Comparison of ENCODE assay signal across 28 cellular contexts in the genomic region with DNA sequence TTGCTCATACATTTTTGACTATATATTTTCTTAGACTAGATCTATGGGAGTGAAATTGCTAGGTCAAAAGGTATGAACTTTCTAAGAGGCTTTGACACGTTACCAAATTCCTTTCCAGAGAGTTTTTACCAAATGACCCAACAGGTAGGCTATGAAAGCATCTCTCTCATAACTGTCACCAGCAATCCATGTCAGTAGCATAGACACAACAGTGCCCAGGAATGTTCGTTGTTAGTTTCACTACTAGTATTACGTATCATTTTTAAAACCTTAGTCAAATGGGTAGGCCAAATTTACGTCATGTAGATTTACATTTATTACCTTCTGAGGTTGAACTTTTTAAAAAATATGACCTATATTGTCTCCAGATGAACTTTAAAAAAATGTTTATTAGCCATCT.
DNase-seq lines count a peak whose midpoint lies in the region; ATAC-seq and TF ChIP-seq lines count a peak whose summit lies in the region.
"Had no signal": no experiment of that assay in that cellular context is flagged by ENCODE, and none has a peak within 500 bp of the region (broad histone marks: within the 10 kb centered on the region; RNA-seq: fewer than 3 reads in every experiment).

No MANE protein-coding gene starts in this region.

- H3K36me3 ChIP-seq in osteoblast (ENCODE audit: insufficient read depth, low read length): no peaks in the 10 kb centered on the region

- H3K4me1 ChIP-seq in osteoblast (ENCODE audit: insufficient read depth, low read length): no peaks in the 10 kb centered on the region

- H3K79me2 ChIP-seq in osteoblast (ENCODE audit: insufficient read depth, low read length): no peaks in the 10 kb centered on the region

- DNase-seq in osteoblast (ENCODE audit: insufficient read length, low spot score, missing footprints) (peak; percentile 56), HK-2 (ENCODE audit: unreplicated experiment) (no peak)
- no peak for DNase-seq in activated effector memory CD4-positive, alpha-beta T cell treated with anti-CD3 and anti-CD28 coated beads, Interleukin-2, amount 50 U/mL, for 16 hours
- DNase-seq in central memory CD4-positive, alpha-beta T cell: no peak
- DNase-seq: activated CD4-positive, alpha-beta T cell treated with anti-CD3 and anti-CD28 coated beads, Interleukin-2, amount 10 ng/mL, durations not matched to agents 24 days and 14 days; activated naive CD4-positive, alpha-beta T cell treated with anti-CD3 and anti-CD28 coated beads, Interleukin-2, amount 10 ng/mL, durations not matched to agents 7 days and 5 days; activated T-cell treated with anti-CD3 and anti-CD28 coated beads, Interleukin-2, amount 50 U/mL, for 4 hours; amygdala; DMS79; GDM1; hippocampal formation; mesendoderm; NCI-H1048; NCI-H187 treated with DMSO at 0.1 percent for 48 hours; NCI-H2171 treated with DMSO at 0.1 percent for 48 hours; NCI-H526; posterior cingulate gyrus; right cardiac atrium; SHP77 treated with DMSO at 0.1 percent for 48 hours; stimulated activated CD4-positive, alpha-beta T cell treated with anti-CD3 and anti-CD28 coated beads, Interleukin-4, amount 100 ng/mL, for 1 hour; substantia nigra; T-helper 9 cell had no signal

- H2AFZ ChIP-seq in osteoblast (ENCODE audit: low read length): no peak overlapping the region

- TF ChIP-seq CTCF in osteoblast (IDR thresholded peaks at IDR 0.05; ENCODE audit: extremely low read depth, low read depth, low read length): no peak

- H3K27me3 ChIP-seq in osteoblast (ENCODE audit: insufficient read depth, low read length): no peaks in the 10 kb centered on the region

- H3K9me3 ChIP-seq in osteoblast (ENCODE audit: low read depth, low read length): no peaks in the 10 kb centered on the region

- no peak overlapping the region for H3K27ac ChIP-seq in osteoblast (ENCODE audit: low read depth, low read length)
- H3K27ac ChIP-seq: C4-2B, VCaP had no signal

- H4K20me1 ChIP-seq in osteoblast (ENCODE audit: insufficient read depth, low read length): no peaks in the 10 kb centered on the region

- no peak overlapping the region for H3K4me3 ChIP-seq in osteoblast (ENCODE audit: insufficient read depth, low read length)

- no peak overlapping the region for H3K4me2 ChIP-seq in osteoblast (ENCODE audit: insufficient read depth, low read length)

- ATAC-seq in GM18511 (IDR thresholded peaks at IDR 0.05; ENCODE audit: unreplicated experiment): peak; percentile 70
- peak; percentile 52 for ATAC-seq in GM21367 (IDR thresholded peaks at IDR 0.05; ENCODE audit: unreplicated experiment)
- ATAC-seq in HG02885 (IDR thresholded peaks at IDR 0.05; ENCODE audit: poor library complexity, unreplicated experiment): peak; percentile 77
- ATAC-seq: Panc1, right cardiac atrium had no signal
